ENCODE assay signal across 8 cellular contexts in the genomic region with DNA sequence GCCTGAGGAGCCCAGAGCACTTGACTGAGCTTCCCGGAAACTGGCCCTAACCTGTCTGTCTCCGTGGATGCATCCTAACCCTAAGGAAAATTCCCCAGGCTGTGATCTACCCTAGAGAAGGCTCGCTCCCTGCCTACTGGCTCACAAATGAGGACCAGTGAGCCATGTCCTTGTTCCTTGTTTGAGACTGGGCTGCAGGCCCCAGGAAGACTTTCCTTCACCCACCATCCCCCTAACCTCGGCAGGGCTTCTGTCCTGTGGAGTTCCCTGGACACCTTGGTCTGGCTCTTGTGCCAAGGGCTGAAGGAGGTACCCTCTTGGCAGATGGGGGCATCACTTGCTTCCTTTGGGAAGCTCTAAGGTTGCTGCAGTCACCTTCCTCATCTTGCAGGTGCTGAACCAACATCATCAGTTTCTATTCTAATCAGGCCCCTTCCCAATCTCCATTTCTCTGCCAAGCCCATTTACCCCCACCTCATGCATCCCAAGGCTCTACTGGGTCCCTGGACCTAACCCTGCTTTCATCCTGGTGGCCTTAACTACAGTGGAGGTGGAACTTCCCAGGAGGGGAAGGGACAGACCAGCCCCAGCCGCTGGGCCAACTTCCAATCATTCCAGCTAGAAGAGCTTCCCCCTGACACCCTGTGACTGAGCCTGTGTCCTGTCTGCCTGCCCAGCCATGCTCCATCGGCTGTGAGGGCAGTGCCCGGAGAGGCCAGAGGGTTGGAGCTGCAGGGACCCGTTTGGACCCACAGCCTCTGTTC. TPM values are rescaled to one million over a fixed set of nuclear protein-coding genes. Genes with fewer than 3 reads are reported as not detected.
DNase-seq lines count a peak whose midpoint lies in the region; ATAC-seq and TF ChIP-seq lines count a peak whose summit lies in the region.

No MANE protein-coding gene starts in this region.

- no peak overlapping the region for H3K27ac ChIP-seq in CD8-positive, alpha-beta T cell (ENCODE audit: low read depth, low read length)
- H3K27ac ChIP-seq in SK-N-MC (peak overlapping the region; percentile 89; the same call in 1 of the 2 replicates), osteoblast (ENCODE audit: low read depth, low read length) (peak overlapping the region; percentile 74)

- no peak overlapping the region for H3K27ac Mint-ChIP-seq in CD8-positive, alpha-beta T cell

- H3K9ac ChIP-seq in SK-N-MC (ENCODE audit: insufficient read length) = no peak overlapping the region

- peaks cover 2% of the 10 kb centered on the region for H3K27me3 Mint-ChIP-seq in CD8-positive, alpha-beta T cell (ENCODE audit: low read depth)

- peaks cover 31% of the 10 kb centered on the region for H3K4me1 Mint-ChIP-seq in CD8-positive, alpha-beta T cell (ENCODE audit: low read depth)

- H3K36me3 Mint-ChIP-seq in CD8-positive, alpha-beta T cell = peaks cover 45% of the 10 kb centered on the region

- ATAC-seq in CD8-positive, alpha-beta T cell = no peak
- ATAC-seq in HG03108 (IDR thresholded peaks at IDR 0.05; ENCODE audit: unreplicated experiment) = no peak
- ATAC-seq in GM18519 (IDR thresholded peaks at IDR 0.05; ENCODE audit: low FRiP score, unreplicated experiment) = no peak

- H3K4me1 ChIP-seq in CD8-positive, alpha-beta T cell (ENCODE audit: insufficient read depth, low read length) = peaks cover 14% of the 10 kb centered on the region
- peaks cover 14% of the 10 kb centered on the region for H3K4me1 ChIP-seq in osteoblast (ENCODE audit: insufficient read depth, low read length)

- no peak for DNase-seq in CD8-positive, alpha-beta T cell
- DNase-seq in SK-N-MC (ENCODE audit: low read depth, low spot score) (no peak), fibroblast of pulmonary artery (ENCODE audit: low read depth) (no peak), osteoblast (ENCODE audit: insufficient read length, low spot score, missing footprints) (peak; percentile 75), cerebellar nuclear complex (lab: John Stamatoyannopoulos, UW) (no peak), NCI-H2171 treated with DMSO at 0.1 percent for 48 hours (lab: John Stamatoyannopoulos, UW) (no peak)

- intact Hi-C loops in CD8-positive, alpha-beta T cell (cut with DNase I, micrococcal nuclease) = loop anchor here in 1 of 2 experiments (1.0 kb wide), 1 partner anchor 12 kb away; a partner anchor contains a TSS

- TF ChIP-seq CTCF in CD8-positive, alpha-beta T cell (IDR thresholded peaks at IDR 0.05) = no peak
- TF ChIP-seq CTCF in fibroblast of pulmonary artery (IDR thresholded peaks at IDR 0.05; ENCODE audit: low read length, missing control alignments) (no peak), osteoblast (IDR thresholded peaks at IDR 0.05; ENCODE audit: extremely low read depth, low read depth, low read length) (no peak)

- peak overlapping the region; percentile 66 for H2AFZ ChIP-seq in osteoblast (ENCODE audit: low read length)

- H3K4me3 Mint-ChIP-seq in CD8-positive, alpha-beta T cell = peak overlapping the region; percentile 90

- H3K36me3 ChIP-seq in CD8-positive, alpha-beta T cell (ENCODE audit: insufficient read depth, low read length) = peaks cover 31% of the 10 kb centered on the region
- H3K36me3 ChIP-seq in SK-N-MC (ENCODE audit: insufficient read depth, low read length) = peaks cover 35% of the 10 kb centered on the region; the same call in 1 of the 2 replicates
- peaks cover 44% of the 10 kb centered on the region for H3K36me3 ChIP-seq in osteoblast (ENCODE audit: insufficient read depth, low read length)

- peaks cover 3% of the 10 kb centered on the region for H4K20me1 ChIP-seq in osteoblast (ENCODE audit: insufficient read depth, low read length)

- no peaks in the 10 kb centered on the region for H3K27me3 ChIP-seq in CD8-positive, alpha-beta T cell (ENCODE audit: insufficient read depth, low read length)
- no peaks in the 10 kb centered on the region for H3K27me3 ChIP-seq in osteoblast (ENCODE audit: insufficient read depth, low read length)

- CTCF ChIA-PET in CD8-positive, alpha-beta T cell (lab: Charles Lee) = interaction anchor here (0.6 to 1.6 kb wide), 2 partner anchors 9 to 37 kb away, joined by 3 read pairs; no protein-coding TSS in a partner anchor

- POLR2A ChIA-PET in CD8-positive, alpha-beta T cell (lab: Charles Lee) = interaction anchor here (0.5 to 1.2 kb wide), 8 partner anchors 24 to 100 kb away, joined by 3 read pairs; no protein-coding TSS in a partner anchor

- H3K9me3 ChIP-seq in CD8-positive, alpha-beta T cell (ENCODE audit: low read length) = no peaks in the 10 kb centered on the region
- H3K9me3 ChIP-seq in SK-N-MC (ENCODE audit: low read depth, low read length) = no peaks in the 10 kb centered on the region
- no peaks in the 10 kb centered on the region for H3K9me3 ChIP-seq in osteoblast (ENCODE audit: low read depth, low read length)

- peak overlapping the region; percentile 92 for H3K4me2 ChIP-seq in osteoblast (ENCODE audit: insufficient read depth, low read length)

- H3K79me2 ChIP-seq in osteoblast (ENCODE audit: insufficient read depth, low read length) = no peaks in the 10 kb centered on the region

- H3K4me3 ChIP-seq in CD8-positive, alpha-beta T cell (ENCODE audit: low read depth, low read length) = peak overlapping the region; percentile 80
- H3K4me3 ChIP-seq in SK-N-MC (peak overlapping the region; percentile 82), fibroblast of pulmonary artery (replicated peaks; ENCODE audit: low read depth, low read length) (peak overlapping the region; percentile 60), osteoblast (ENCODE audit: insufficient read depth, low read length) (peak overlapping the region; percentile 89)

- no peaks in the 10 kb centered on the region for H3K9me3 Mint-ChIP-seq in CD8-positive, alpha-beta T cell

RNA-seq across cellular contexts. Expression of a gene that starts 12.4 kb away (rescaled TPM):
- 100 to 1,000 TPM in 1 of 2 experiments, 10 to 100 TPM in 1; 98.7 to 101 TPM for total RNA-seq in CD8-positive, alpha-beta T cell
- 63.1 and 88.3 TPM in 2 replicates for total RNA-seq in osteoblast

RNA-seq across cellular contexts. Expression of a gene that starts 12.5 kb away (rescaled TPM):
- 1 to 10 TPM; 1.7 to 1.9 TPM for total RNA-seq in CD8-positive, alpha-beta T cell
- total RNA-seq in osteoblast = 15.3 and 16.3 TPM in 2 replicates

RNA-seq across cellular contexts. Expression of a gene that starts 12.7 kb away (rescaled TPM):
- 1 to 10 TPM; 2.7 to 3.6 TPM for total RNA-seq in CD8-positive, alpha-beta T cell
- total RNA-seq in osteoblast = 2.4 and 2.9 TPM in 2 replicates

RNA-seq across cellular contexts. Expression of a gene that starts 26.3 kb away (rescaled TPM):
- 10 to 100 TPM; 26.4 to 36.3 TPM for total RNA-seq in CD8-positive, alpha-beta T cell
- total RNA-seq in osteoblast = 20.3 and 25.0 TPM in 2 replicates
